Comparison of ENCODE assay signal across 8 cellular contexts in genomic region chr2:24164416-24164973, GRCh38. TPM values are rescaled to one million over a fixed set of nuclear protein-coding genes. Genes with fewer than 3 reads are reported as not detected.
DNase-seq lines count a peak whose midpoint lies in the region; ATAC-seq lines count a peak whose summit lies in the region.

No MANE protein-coding gene starts in this region.

- H3K27me3 Mint-ChIP-seq in activated naive CD8-positive, alpha-beta T cell treated with anti-CD3 and anti-CD28 coated beads, Interleukin-2, amount 10 ng/mL, durations not matched to agents 7 days and 5 days: peaks cover 4% of the 10 kb centered on the region
- no peaks in the 10 kb centered on the region for H3K27me3 Mint-ChIP-seq in stimulated activated naive CD8-positive, alpha-beta T cell treated with anti-CD3 and anti-CD28 coated beads, Interleukin-15, amount 100 ng/mL, for 72 hours

- no peaks in the 10 kb centered on the region for H3K36me3 Mint-ChIP-seq in activated naive CD8-positive, alpha-beta T cell treated with anti-CD3 and anti-CD28 coated beads, Interleukin-2, amount 10 ng/mL, durations not matched to agents 7 days and 5 days

- POLR2A ChIA-PET in activated naive CD8-positive, alpha-beta T cell treated with anti-CD3 and anti-CD28 coated beads, Interleukin-2, amount 10 ng/mL, durations not matched to agents 7 days and 5 days (lab: Charles Lee): no interaction called here

- no peaks in the 10 kb centered on the region for H3K9me3 Mint-ChIP-seq in activated naive CD8-positive, alpha-beta T cell treated with anti-CD3 and anti-CD28 coated beads, Interleukin-2, amount 10 ng/mL, durations not matched to agents 7 days and 5 days
- no peaks in the 10 kb centered on the region for H3K9me3 Mint-ChIP-seq in stimulated activated naive CD8-positive, alpha-beta T cell treated with anti-CD3 and anti-CD28 coated beads, Interleukin-15, amount 100 ng/mL, for 72 hours

- H3K4me1 Mint-ChIP-seq in activated naive CD8-positive, alpha-beta T cell treated with anti-CD3 and anti-CD28 coated beads, Interleukin-2, amount 10 ng/mL, durations not matched to agents 7 days and 5 days: peaks cover 2% of the 10 kb centered on the region
- H3K4me1 Mint-ChIP-seq in stimulated activated naive CD8-positive, alpha-beta T cell treated with anti-CD3 and anti-CD28 coated beads, Interleukin-15, amount 100 ng/mL, for 72 hours: no peaks in the 10 kb centered on the region

- peak; percentile 77 for DNase-seq in SIG-M5 treated with dmso at 0.1 percent for 504 hours (lab: John Stamatoyannopoulos, UW; ENCODE audit: unreplicated experiment)
- no peak for DNase-seq in SIG-M5 (lab: John Stamatoyannopoulos, UW)
- DNase-seq in RKO (ENCODE audit: low spot score): peak; percentile 7
- DNase-seq in activated naive CD8-positive, alpha-beta T cell treated with anti-CD3 and anti-CD28 coated beads, Interleukin-2, amount 10 ng/mL, durations not matched to agents 7 days and 5 days: peak; percentile 64
- DNase-seq in kidney tubule cell (ENCODE audit: low spot score): peak; percentile 13
- DNase-seq in stimulated activated naive CD8-positive, alpha-beta T cell treated with anti-CD3 and anti-CD28 coated beads, Interleukin-15, amount 100 ng/mL, for 72 hours: peak; percentile 53 to 56
- no peak for DNase-seq in KG1 (lab: John Stamatoyannopoulos, UW)

- ATAC-seq in HG02870 (IDR thresholded peaks at IDR 0.05; ENCODE audit: unreplicated experiment): peak; percentile 77
- peak; percentile 70 for ATAC-seq in activated naive CD8-positive, alpha-beta T cell treated with anti-CD3 and anti-CD28 coated beads, Interleukin-2, amount 10 ng/mL, durations not matched to agents 7 days and 5 days (ENCODE audit: low read depth)
- ATAC-seq in stimulated activated naive CD8-positive, alpha-beta T cell treated with anti-CD3 and anti-CD28 coated beads, Interleukin-15, amount 100 ng/mL, for 72 hours: peak; percentile 88

- no peak overlapping the region for H3K4me3 Mint-ChIP-seq in activated naive CD8-positive, alpha-beta T cell treated with anti-CD3 and anti-CD28 coated beads, Interleukin-2, amount 10 ng/mL, durations not matched to agents 7 days and 5 days
- H3K4me3 Mint-ChIP-seq in stimulated activated naive CD8-positive, alpha-beta T cell treated with anti-CD3 and anti-CD28 coated beads, Interleukin-15, amount 100 ng/mL, for 72 hours: no peak overlapping the region

- H3K27ac Mint-ChIP-seq in activated naive CD8-positive, alpha-beta T cell treated with anti-CD3 and anti-CD28 coated beads, Interleukin-2, amount 10 ng/mL, durations not matched to agents 7 days and 5 days: no peak overlapping the region
- no peak overlapping the region for H3K27ac Mint-ChIP-seq in stimulated activated naive CD8-positive, alpha-beta T cell treated with anti-CD3 and anti-CD28 coated beads, Interleukin-15, amount 100 ng/mL, for 72 hours

RNA-seq across cellular contexts. Expression of gene FAM228A, which starts 10.4 kb away (rescaled TPM):
- under 1 TPM in 1 of 2 experiments, not detected in 1; 0.51 TPM for total RNA-seq in activated naive CD8-positive, alpha-beta T cell treated with anti-CD3 and anti-CD28 coated beads, Interleukin-2, amount 10 ng/mL, durations not matched to agents 7 days and 5 days

RNA-seq across cellular contexts. Expression of gene FAM228B, which starts 41.2 kb away (rescaled TPM):
- total RNA-seq in activated naive CD8-positive, alpha-beta T cell treated with anti-CD3 and anti-CD28 coated beads, Interleukin-2, amount 10 ng/mL, durations not matched to agents 7 days and 5 days: 10 to 100 TPM; 13.1 to 14.9 TPM

RNA-seq across cellular contexts. Expression of gene PFN4, which starts 41.4 kb away (rescaled TPM):
- not detected for total RNA-seq in activated naive CD8-positive, alpha-beta T cell treated with anti-CD3 and anti-CD28 coated beads, Interleukin-2, amount 10 ng/mL, durations not matched to agents 7 days and 5 days

Comparison
In these comparisons a context has a peak if more than half of its experiments do, and no peak if none do; other contexts are left out.
1. DNase-seq: peak in SIG-M5 treated with dmso at 0.1 percent for 504 hours (single experiment), RKO (single experiment), activated naive CD8-positive, alpha-beta T cell treated with anti-CD3 and anti-CD28 coated beads, Interleukin-2, amount 10 ng/mL, durations not matched to agents 7 days and 5 days (single experiment), kidney tubule cell (single experiment) and stimulated activated naive CD8-positive, alpha-beta T cell treated with anti-CD3 and anti-CD28 coated beads, Interleukin-15, amount 100 ng/mL, for 72 hours (2 of 2); none in SIG-M5 (single experiment) and KG1 (single experiment).
2. Peak in every context shown above with its lines, with median percentiles within 50 percentile points of each other: ATAC-seq.